ENCODE assay signal across 13 cellular contexts in the genomic region with DNA sequence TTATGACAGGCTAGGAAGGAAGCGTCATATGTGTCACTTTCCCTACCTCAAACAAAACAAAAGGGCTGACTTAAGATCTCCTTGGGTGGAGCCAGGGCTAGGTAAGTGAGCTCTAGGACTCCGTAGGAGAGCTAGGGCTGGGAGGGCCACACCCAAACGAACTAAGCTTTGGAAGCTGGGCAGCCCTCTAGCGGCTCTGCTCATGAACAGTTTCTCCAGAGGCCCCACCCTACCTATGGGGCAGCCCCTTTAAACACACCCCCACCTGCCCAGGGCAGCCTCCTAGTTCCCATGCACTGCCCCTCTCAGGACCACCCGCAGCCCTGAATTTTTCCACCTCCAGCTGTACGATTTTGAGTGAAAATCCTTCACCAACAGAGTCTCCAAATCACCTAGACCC. TPM values are rescaled to one million over a fixed set of nuclear protein-coding genes. Genes with fewer than 3 reads are reported as not detected.
DNase-seq lines count a peak whose midpoint lies in the region; ATAC-seq and TF ChIP-seq lines count a peak whose summit lies in the region.
"Had no signal": no experiment of that assay in that cellular context is flagged by ENCODE, and none has a peak within 500 bp of the region (broad histone marks: within the 10 kb centered on the region; RNA-seq: fewer than 3 reads in every experiment).

No MANE protein-coding gene starts in this region.

- no peaks in the 10 kb centered on the region for H3K9me2 ChIP-seq in PC-3 (replicated peaks; ENCODE audit: low read length)

- no peak overlapping the region for H3K4me3 Mint-ChIP-seq in activated CD4-positive, alpha-beta T cell treated with anti-CD3 and anti-CD28 coated beads for 36 hours
- H3K4me3 Mint-ChIP-seq: activated naive CD4-positive, alpha-beta T cell treated with anti-CD3 and anti-CD28 coated beads, Interleukin-2, amount 10 ng/mL, durations not matched to agents 7 days and 5 days; natural killer cell had no signal

- H3K4me3 ChIP-seq in PC-3 (ENCODE audit: low read length) = peak overlapping the region; percentile 51
- H3K4me3 ChIP-seq in suprapubic skin = peak overlapping the region; percentile 49

- DNase-seq in DMS 273 (lab: John Stamatoyannopoulos, UW; ENCODE audit: unreplicated experiment) = peak; percentile 53
- DNase-seq in DMS 273 treated with DMSO at 0.1 percent for 48 hours (lab: John Stamatoyannopoulos, UW) = no peak
- DNase-seq in PC-3 = peak; percentile 31
- DNase-seq in head of caudate nucleus = peak in 26 of 42 donors; percentile 11 to 73 (median 34)
- DNase-seq in suprapubic skin (ENCODE audit: low spot score in 2 of 2) = no peak
- DNase-seq in CD1c-positive myeloid dendritic cell (ENCODE audit: extremely low spot score) = no peak
- DNase-seq in activated CD4-positive, alpha-beta T cell treated with anti-CD3 and anti-CD28 coated beads for 36 hours = no peak
- DNase-seq: 8988T; activated naive CD4-positive, alpha-beta T cell treated with anti-CD3 and anti-CD28 coated beads, Interleukin-2, amount 10 ng/mL, durations not matched to agents 7 days and 5 days; cortex of kidney; MV-4-11; natural killer cell had no signal

- H3K9me3 Mint-ChIP-seq in activated CD4-positive, alpha-beta T cell treated with anti-CD3 and anti-CD28 coated beads for 36 hours (ENCODE audit: low read depth) = peaks cover 55% of the 10 kb centered on the region

- no peaks in the 10 kb centered on the region for H3K4me1 ChIP-seq in PC-3 (ENCODE audit: insufficient read depth, low read length)
- H3K4me1 ChIP-seq in suprapubic skin = peaks cover 13% of the 10 kb centered on the region

- peak overlapping the region; percentile 64; the same call in 1 of the 2 replicates for H3K4me2 ChIP-seq in PC-3 (ENCODE audit: low read length)

- CTCF ChIA-PET in PC-3 (lab: Charles Lee) = no interaction called here
- CTCF ChIA-PET in activated CD4-positive, alpha-beta T cell treated with anti-CD3 and anti-CD28 coated beads for 36 hours (lab: Charles Lee) = no interaction called here

- ATAC-seq in PC-3 (no peak), HG03196 (IDR thresholded peaks at IDR 0.05; ENCODE audit: unreplicated experiment) (no peak)
- ATAC-seq in activated CD4-positive, alpha-beta T cell treated with anti-CD3 and anti-CD28 coated beads for 36 hours = no peak
- ATAC-seq: natural killer cell had no signal

- no peaks in the 10 kb centered on the region for H3K27me3 ChIP-seq in PC-3 (ENCODE audit: low read length)
- H3K27me3 ChIP-seq in suprapubic skin = no peaks in the 10 kb centered on the region

- no peaks in the 10 kb centered on the region for H3F3A ChIP-seq in PC-3 (ENCODE audit: low read length, unreplicated experiment)

- no peaks in the 10 kb centered on the region for H3K4me1 Mint-ChIP-seq in activated CD4-positive, alpha-beta T cell treated with anti-CD3 and anti-CD28 coated beads for 36 hours
- H3K4me1 Mint-ChIP-seq: activated naive CD4-positive, alpha-beta T cell treated with anti-CD3 and anti-CD28 coated beads, Interleukin-2, amount 10 ng/mL, durations not matched to agents 7 days and 5 days had no signal

- H3K79me2 ChIP-seq in PC-3 (ENCODE audit: low read length) = no peaks in the 10 kb centered on the region

- no peak for TF ChIP-seq POLR2A in suprapubic skin (IDR thresholded peaks at IDR 0.05)

- POLR2A ChIA-PET in PC-3 (lab: Charles Lee; ENCODE audit: unreplicated experiment) = no interaction called here
- POLR2A ChIA-PET in activated CD4-positive, alpha-beta T cell treated with anti-CD3 and anti-CD28 coated beads for 36 hours (lab: Charles Lee) = no interaction called here

- no peaks in the 10 kb centered on the region for H4K20me1 ChIP-seq in PC-3 (ENCODE audit: low read length)

- intact Hi-C loops in PC-3 (cut with micrococcal nuclease) = loop anchor here (5.0 to 10.0 kb wide), 2 partner anchors 90 to 112 kb away; no protein-coding TSS in a partner anchor
- intact Hi-C loops in head of caudate nucleus (cut with DNase I) = loop anchor here (10.0 kb wide), 2 partner anchors 112 to 142 kb away; no protein-coding TSS in a partner anchor
- intact Hi-C loops in activated CD4-positive, alpha-beta T cell treated with anti-CD3 and anti-CD28 coated beads for 36 hours (cut with DNase I, micrococcal nuclease) = no loop called here

- no peak overlapping the region for H2AFZ ChIP-seq in PC-3 (ENCODE audit: low read length)

- H3K9ac ChIP-seq in PC-3 (ENCODE audit: low read length) = no peak overlapping the region

- H3K36me3 ChIP-seq in PC-3 (ENCODE audit: low read depth, low read length) (no peaks in the 10 kb centered on the region), suprapubic skin (no peaks in the 10 kb centered on the region)

- TF ChIP-seq CTCF in PC-3 (conservative IDR thresholded peaks at IDR 0.05; ENCODE audit: low read depth, low read length) (no peak), suprapubic skin (IDR thresholded peaks at IDR 0.05) (no peak)

- no peak overlapping the region for H3K27ac Mint-ChIP-seq in activated CD4-positive, alpha-beta T cell treated with anti-CD3 and anti-CD28 coated beads for 36 hours
- H3K27ac Mint-ChIP-seq: activated naive CD4-positive, alpha-beta T cell treated with anti-CD3 and anti-CD28 coated beads, Interleukin-2, amount 10 ng/mL, durations not matched to agents 7 days and 5 days; natural killer cell had no signal

- peaks cover 27% of the 10 kb centered on the region for H3K36me3 Mint-ChIP-seq in activated CD4-positive, alpha-beta T cell treated with anti-CD3 and anti-CD28 coated beads for 36 hours (ENCODE audit: low read depth)

- no peak overlapping the region for H3K27ac ChIP-seq in PC-3 (ENCODE audit: low read length)
- no peak overlapping the region for H3K27ac ChIP-seq in suprapubic skin

- BruUV-seq in PC-3 (replicated peaks; lab: Mats Ljungman, UMichigan) = no TSS peak

- H3K9me3 ChIP-seq in PC-3 (ENCODE audit: low read length) (peaks cover 27% of the 10 kb centered on the region; the same call in 1 of the 2 replicates), suprapubic skin (no peaks in the 10 kb centered on the region)

- TF ChIP-seq EP300 in suprapubic skin (IDR thresholded peaks at IDR 0.05) = no peak

- H3K27me3 Mint-ChIP-seq in activated CD4-positive, alpha-beta T cell treated with anti-CD3 and anti-CD28 coated beads for 36 hours = peaks cover 19% of the 10 kb centered on the region
- H3K27me3 Mint-ChIP-seq: activated naive CD4-positive, alpha-beta T cell treated with anti-CD3 and anti-CD28 coated beads, Interleukin-2, amount 10 ng/mL, durations not matched to agents 7 days and 5 days had no signal

- 41% methylated on average over 6 of the region's 6 CpGs for WGBS in suprapubic skin

RNA-seq across cellular contexts. Expression of a gene that starts 3.5 kb away (rescaled TPM):
- total RNA-seq in PC-3 (2014; rRNA removed) (1.6 and 2.6 TPM in 2 replicates), suprapubic skin (10 to 100 TPM in 1 of 4 donors, 1 to 10 TPM in 3; 4.0 to 11.5 (median 5.8) TPM)
- total RNA-seq in activated CD4-positive, alpha-beta T cell treated with anti-CD3 and anti-CD28 coated beads for 36 hours = not detected
- total RNA-seq: natural killer cell had no signal

RNA-seq across cellular contexts. Expression of a gene that starts 3.5 kb away (rescaled TPM):
- total RNA-seq in PC-3 (2014; rRNA removed) (not detected in 2 replicates), suprapubic skin (under 1 TPM in 1 of 4 donors, not detected in 3; 0.72 TPM)
- not detected for total RNA-seq in activated CD4-positive, alpha-beta T cell treated with anti-CD3 and anti-CD28 coated beads for 36 hours
- total RNA-seq: natural killer cell had no signal

Comparison
In these comparisons a context has a peak if more than half of its experiments do, and no peak if none do; other contexts are left out.
1. DNase-seq: peak in DMS 273 (single experiment), PC-3 (single experiment) and head of caudate nucleus (26 of 42); none in DMS 273 treated with DMSO at 0.1 percent for 48 hours (single experiment), suprapubic skin (0 of 2), CD1c-positive myeloid dendritic cell (single experiment) and activated CD4-positive, alpha-beta T cell treated with anti-CD3 and anti-CD28 coated beads for 36 hours (single experiment).
2. intact Hi-C loops: an anchor here in PC-3 (5.0 to 10.0 kb wide) and head of caudate nucleus (10.0 kb wide); none called in activated CD4-positive, alpha-beta T cell treated with anti-CD3 and anti-CD28 coated beads for 36 hours.